Comparison of ENCODE assay signal across 17 cellular contexts in the genomic region with DNA sequence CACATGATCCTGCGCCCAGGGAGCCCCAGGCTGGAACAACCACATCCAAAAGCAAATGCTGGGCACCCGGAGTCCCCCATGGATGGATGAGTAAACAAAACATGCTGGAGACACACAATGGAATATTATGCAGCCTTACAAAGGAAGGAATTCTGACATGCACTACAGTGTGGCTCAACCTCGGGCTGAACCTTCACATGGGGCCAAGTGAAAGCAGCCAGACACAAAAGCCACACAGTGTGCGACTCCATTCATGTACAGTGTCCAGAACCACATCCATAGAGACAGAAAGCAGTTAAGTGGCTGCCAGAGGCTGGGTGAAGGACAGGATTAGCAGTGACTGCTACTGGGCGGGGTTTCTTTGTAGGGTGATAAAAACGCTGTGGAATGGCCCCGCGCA. TPM values are rescaled to one million over a fixed set of nuclear protein-coding genes. Genes with fewer than 3 reads are reported as not detected.
"Had no signal": no experiment of that assay in that cellular context is flagged by ENCODE, and none has a peak within 500 bp of the region (broad histone marks: within the 10 kb centered on the region; RNA-seq: fewer than 3 reads in every experiment).

No MANE protein-coding gene starts in this region.

- ATAC-seq: activated CD4-positive, alpha-beta T cell treated with anti-CD3 and anti-CD28 coated beads for 36 hours had no signal

- DNase-seq: activated CD4-positive, alpha-beta memory T cell treated with anti-CD3 and anti-CD28 coated beads for 36 hours; activated CD4-positive, alpha-beta T cell treated with anti-CD3 and anti-CD28 coated beads for 36 hours; activated naive CD4-positive, alpha-beta T cell treated with anti-CD3 and anti-CD28 coated beads for 36 hours; activated T-cell treated with anti-CD3 and anti-CD28 coated beads, Interleukin-2, amount 50 U/mL, for 1 hour; aorta; effector memory CD4-positive, alpha-beta T cell; nucleus accumbens; posterior cingulate gyrus; stimulated activated CD4-positive, alpha-beta T cell treated with anti-CD3 and anti-CD28 coated beads, Interleukin-12 subunit alpha, Interleukin-12 subunit beta, amount 100 ng/mL, for 4 hours; stimulated activated CD4-positive, alpha-beta T cell treated with anti-CD3 and anti-CD28 coated beads, Interleukin-1b, Interleukin-23, amount 100 ng/mL, for 48 hours; stimulated activated CD8-positive, alpha-beta memory T cell treated with anti-CD3 and anti-CD28 coated beads, Interleukin-4, amount 100 ng/mL, for 48 hours; stimulated activated naive CD4-positive, alpha-beta T cell had no signal

- H3K27me3 ChIP-seq: hepatocyte had no signal

- H3K4me3 ChIP-seq: hepatocyte, lung had no signal

- H3K27ac ChIP-seq: hepatocyte, VCaP had no signal

- H2AFZ ChIP-seq: hepatocyte had no signal

- H3K4me2 ChIP-seq: hepatocyte had no signal

RNA-seq across cellular contexts. Expression of gene CSDC2, which starts 26.6 kb away (rescaled TPM):
- total RNA-seq: activated CD4-positive, alpha-beta memory T cell treated with anti-CD3 and anti-CD28 coated beads for 36 hours; activated CD4-positive, alpha-beta T cell treated with anti-CD3 and anti-CD28 coated beads for 36 hours; activated naive CD4-positive, alpha-beta T cell treated with anti-CD3 and anti-CD28 coated beads for 36 hours; activated T-helper 2 cell treated with anti-CD3 and anti-CD28 coated beads, Interferon-gamma antibody, Interleukin-2, Interleukin-4, amounts not matched to agents 10 μg/mL and 5 μg/mL and 100 μg/mL, durations not matched to agents 14 hours and 24 hours and 36 hours; T-helper 1 cell treated with Interleukin-12 subunit alpha and Interleukin-12 subunit beta and Interleukin-4 antibody, amounts not matched to agents 30 ng/mL and 1 ng/mL, for 36 hours had no signal
